18 cellular contexts compared by ENCODE assay signal in genomic region chr11:19821412-19821875, GRCh38.
"Had no signal": no experiment of that assay in that cellular context is flagged by ENCODE, and none has a peak within 500 bp of the region (broad histone marks: within the 10 kb centered on the region; RNA-seq: fewer than 3 reads in every experiment).

No MANE protein-coding gene starts in this region.

- H3K27ac Mint-ChIP-seq: activated CD8-positive, alpha-beta memory T cell treated with anti-CD3 and anti-CD28 coated beads, Interleukin-2, amount 10 ng/mL, durations not matched to agents 7 days and 5 days; activated naive CD4-positive, alpha-beta T cell treated with anti-CD3 and anti-CD28 coated beads, Interleukin-2, amount 10 ng/mL, durations not matched to agents 7 days and 5 days; naive B cell; neural progenitor cell; stimulated activated naive CD8-positive, alpha-beta T cell treated with anti-CD3 and anti-CD28 coated beads, Interleukin-15, amount 100 ng/mL, for 72 hours had no signal

- DNase-seq: activated CD4-positive, alpha-beta T cell treated with anti-CD3 and anti-CD28 coated beads, Interleukin-2, amount 50 U/mL, for 48 hours; activated CD8-positive, alpha-beta memory T cell treated with anti-CD3 and anti-CD28 coated beads, Interleukin-2, amount 10 ng/mL, durations not matched to agents 7 days and 5 days; activated naive CD4-positive, alpha-beta T cell treated with anti-CD3 and anti-CD28 coated beads, Interleukin-2, amount 10 ng/mL, durations not matched to agents 7 days and 5 days; activated T-cell treated with anti-CD3 and anti-CD28 coated beads, Interleukin-2, amount 50 U/mL, for 1 hour; adrenal gland; caudate nucleus; colonic mucosa; hippocampal formation; kidney glomerular epithelial cell; mammary epithelial cell; naive B cell; stimulated activated CD4-positive, alpha-beta T cell treated with anti-CD3 and anti-CD28 coated beads, Interleukin-1b, Interleukin-23, amount 100 ng/mL, for 48 hours; stimulated activated naive CD8-positive, alpha-beta T cell treated with anti-CD3 and anti-CD28 coated beads, Interleukin-15, amount 100 ng/mL, for 72 hours; T-helper 1 cell; T1000 had no signal

- H3K4me3 ChIP-seq: adrenal gland, colonic mucosa, neural progenitor cell, thoracic aorta had no signal

- H3K4me1 Mint-ChIP-seq: activated CD8-positive, alpha-beta memory T cell treated with anti-CD3 and anti-CD28 coated beads, Interleukin-2, amount 10 ng/mL, durations not matched to agents 7 days and 5 days; activated naive CD4-positive, alpha-beta T cell treated with anti-CD3 and anti-CD28 coated beads, Interleukin-2, amount 10 ng/mL, durations not matched to agents 7 days and 5 days; stimulated activated naive CD8-positive, alpha-beta T cell treated with anti-CD3 and anti-CD28 coated beads, Interleukin-15, amount 100 ng/mL, for 72 hours had no signal

- H3K27ac ChIP-seq: adrenal gland, colonic mucosa, neural progenitor cell, thoracic aorta had no signal

- H3K27me3 ChIP-seq: adrenal gland, colonic mucosa, neural progenitor cell had no signal

- H2AFZ ChIP-seq: neural progenitor cell had no signal

- H3K36me3 Mint-ChIP-seq: activated CD8-positive, alpha-beta memory T cell treated with anti-CD3 and anti-CD28 coated beads, Interleukin-2, amount 10 ng/mL, durations not matched to agents 7 days and 5 days; activated naive CD4-positive, alpha-beta T cell treated with anti-CD3 and anti-CD28 coated beads, Interleukin-2, amount 10 ng/mL, durations not matched to agents 7 days and 5 days; naive B cell; neural progenitor cell had no signal

- ATAC-seq: activated CD8-positive, alpha-beta memory T cell treated with anti-CD3 and anti-CD28 coated beads, Interleukin-2, amount 10 ng/mL, durations not matched to agents 7 days and 5 days; esophagus mucosa; stimulated activated naive CD8-positive, alpha-beta T cell treated with anti-CD3 and anti-CD28 coated beads, Interleukin-15, amount 100 ng/mL, for 72 hours had no signal

- H3K9ac ChIP-seq: neural progenitor cell had no signal

- H3K4me1 ChIP-seq: adrenal gland, colonic mucosa had no signal

- H3K36me3 ChIP-seq: adrenal gland, colonic mucosa, neural progenitor cell, thoracic aorta had no signal

- H3K4me3 Mint-ChIP-seq: activated CD8-positive, alpha-beta memory T cell treated with anti-CD3 and anti-CD28 coated beads, Interleukin-2, amount 10 ng/mL, durations not matched to agents 7 days and 5 days; activated naive CD4-positive, alpha-beta T cell treated with anti-CD3 and anti-CD28 coated beads, Interleukin-2, amount 10 ng/mL, durations not matched to agents 7 days and 5 days; naive B cell; neural progenitor cell; stimulated activated naive CD8-positive, alpha-beta T cell treated with anti-CD3 and anti-CD28 coated beads, Interleukin-15, amount 100 ng/mL, for 72 hours had no signal

- H3K9me3 ChIP-seq: adrenal gland, colonic mucosa, thoracic aorta had no signal

- H3K9me3 Mint-ChIP-seq: activated naive CD4-positive, alpha-beta T cell treated with anti-CD3 and anti-CD28 coated beads, Interleukin-2, amount 10 ng/mL, durations not matched to agents 7 days and 5 days; naive B cell; stimulated activated naive CD8-positive, alpha-beta T cell treated with anti-CD3 and anti-CD28 coated beads, Interleukin-15, amount 100 ng/mL, for 72 hours had no signal

- H3K4me2 ChIP-seq: neural progenitor cell had no signal
